8 cellular contexts compared by ENCODE assay signal in genomic region chr12:32895688-32896437, GRCh38. TPM values are rescaled to one million over a fixed set of nuclear protein-coding genes. Genes with fewer than 3 reads are reported as not detected.
DNase-seq lines count a peak whose midpoint lies in the region; ATAC-seq and TF ChIP-seq lines count a peak whose summit lies in the region.

No MANE protein-coding gene starts in this region.

- peak overlapping the region; percentile 78 for H3K4me2 ChIP-seq in mammary epithelial cell (ENCODE audit: insufficient read depth, low read depth, low read length)

- WGBS in mammary epithelial cell (ENCODE audit: low coverage, missing lambda C conversion rate): 2% methylated on average over 29 of the region's 29 CpGs

- no peaks in the 10 kb centered on the region for H3K9me3 ChIP-seq in CD4-positive, CD25-positive, alpha-beta regulatory T cell (ENCODE audit: control insufficient read depth in 2 of 2, low read length in 2 of 2)
- H3K9me3 ChIP-seq in mammary epithelial cell (replicated peaks; ENCODE audit: insufficient read depth, low read length): no peaks in the 10 kb centered on the region
- no peaks in the 10 kb centered on the region for H3K9me3 ChIP-seq in lower lobe of right lung

- H3K79me2 ChIP-seq in mammary epithelial cell (ENCODE audit: insufficient read depth, low read length): peaks cover 49% of the 10 kb centered on the region

- peak in 1 of 2 donors; percentile 11 for ATAC-seq in CD4-positive, CD25-positive, alpha-beta regulatory T cell (ENCODE audit: low read depth in 2 of 2)
- no peak for ATAC-seq in lower lobe of right lung
- ATAC-seq in GM18868 (IDR thresholded peaks at IDR 0.05; ENCODE audit: unreplicated experiment): no peak
- no peak for ATAC-seq in GM19328 (IDR thresholded peaks at IDR 0.05; ENCODE audit: unreplicated experiment)

- H3K27ac ChIP-seq in CD4-positive, CD25-positive, alpha-beta regulatory T cell (ENCODE audit: insufficient read depth, low read length, poor library complexity, severe bottlenecking): no peak overlapping the region
- H3K27ac ChIP-seq in mammary epithelial cell (ENCODE audit: insufficient read depth, low read depth, low read length) (peak overlapping the region; percentile 76), lower lobe of right lung (no peak overlapping the region)

- peaks cover 67% of the 10 kb centered on the region for H3K27me3 Mint-ChIP-seq in CD4-positive, CD25-positive, alpha-beta regulatory T cell
- H3K27me3 Mint-ChIP-seq in IgD-negative memory B cell: peaks cover 39% of the 10 kb centered on the region
- peaks cover 26% of the 10 kb centered on the region for H3K27me3 Mint-ChIP-seq in type B pancreatic cell

- no peaks in the 10 kb centered on the region for H4K20me1 ChIP-seq in mammary epithelial cell (ENCODE audit: insufficient read depth, low read length)

- H3K36me3 Mint-ChIP-seq in CD4-positive, CD25-positive, alpha-beta regulatory T cell: no peaks in the 10 kb centered on the region
- no peaks in the 10 kb centered on the region for H3K36me3 Mint-ChIP-seq in IgD-negative memory B cell
- peaks cover 22% of the 10 kb centered on the region for H3K36me3 Mint-ChIP-seq in type B pancreatic cell

- peak overlapping the region; percentile 92 for H3K9ac ChIP-seq in mammary epithelial cell (ENCODE audit: insufficient read depth, low read length)

- H2AFZ ChIP-seq in mammary epithelial cell (ENCODE audit: low read depth, low read length): peak overlapping the region; percentile 71

- H3K4me3 Mint-ChIP-seq in CD4-positive, CD25-positive, alpha-beta regulatory T cell: peak overlapping the region; percentile 7 to 85 (median 80)
- H3K4me3 Mint-ChIP-seq in IgD-negative memory B cell (peak overlapping the region; percentile 61 to 95 (median 81)), type B pancreatic cell (peak overlapping the region; percentile 94)

- peaks cover 0 to 5% (median 0%) of the 10 kb centered on the region in 7 donors for H3K9me3 Mint-ChIP-seq in CD4-positive, CD25-positive, alpha-beta regulatory T cell
- H3K9me3 Mint-ChIP-seq in IgD-negative memory B cell: peaks cover 0 to 1% (median 0%) of the 10 kb centered on the region in 3 donors
- no peaks in the 10 kb centered on the region for H3K9me3 Mint-ChIP-seq in type B pancreatic cell

- peaks cover 7% of the 10 kb centered on the region for H3K4me1 ChIP-seq in CD4-positive, CD25-positive, alpha-beta regulatory T cell (ENCODE audit: control insufficient read depth, insufficient read depth, low read length, poor library complexity, severe bottlenecking)
- H3K4me1 ChIP-seq in mammary epithelial cell (ENCODE audit: insufficient read depth, low read length): peaks cover 41% of the 10 kb centered on the region
- peaks cover 45% of the 10 kb centered on the region for H3K4me1 ChIP-seq in lower lobe of right lung

- H3K27ac Mint-ChIP-seq in CD4-positive, CD25-positive, alpha-beta regulatory T cell: no peak overlapping the region
- peak overlapping the region in 1 of 3 donors; percentile 76 for H3K27ac Mint-ChIP-seq in IgD-negative memory B cell
- peak overlapping the region; percentile 92 for H3K27ac Mint-ChIP-seq in type B pancreatic cell

- peaks cover 29% of the 10 kb centered on the region for H3K27me3 ChIP-seq in CD4-positive, CD25-positive, alpha-beta regulatory T cell (ENCODE audit: control insufficient read depth, insufficient read depth, low read length)
- no peaks in the 10 kb centered on the region for H3K27me3 ChIP-seq in mammary epithelial cell (ENCODE audit: insufficient read depth, low read length)
- H3K27me3 ChIP-seq in lower lobe of right lung (ENCODE audit: low read depth): peaks cover 32% of the 10 kb centered on the region

- intact Hi-C loops in mammary epithelial cell (cut with micrococcal nuclease): loop anchor here (1.0 to 10.0 kb wide), 4 partner anchors 141 to 491 kb away; partner anchors contain the start of genes DNM1L and YARS2
- intact Hi-C loops in lower lobe of right lung (cut with DNase I): no loop called here

- no peak overlapping the region for H3K4me3 ChIP-seq in CD4-positive, CD25-positive, alpha-beta regulatory T cell (ENCODE audit: low read depth, low read length)
- H3K4me3 ChIP-seq in mammary epithelial cell (replicated peaks in 1 of 3; ENCODE audit: insufficient read depth in 1 of 3, low read depth in 2 of 3, low read length in 3 of 3) (peak overlapping the region; percentile 66 to 97 (median 85)), lower lobe of right lung (peak overlapping the region; percentile 63)

- dilution Hi-C loops in mammary epithelial cell (cut with HindIII; ENCODE audit: low sequenced_read_pairs): no loop called here

- peaks cover 5 to 15% (median 11%) of the 10 kb centered on the region in 4 donors for H3K4me1 Mint-ChIP-seq in CD4-positive, CD25-positive, alpha-beta regulatory T cell
- peaks cover 7 to 15% (median 11%) of the 10 kb centered on the region in 3 donors for H3K4me1 Mint-ChIP-seq in IgD-negative memory B cell
- peaks cover 16% of the 10 kb centered on the region for H3K4me1 Mint-ChIP-seq in type B pancreatic cell (ENCODE audit: unreplicated experiment)

- TF ChIP-seq CTCF in mammary epithelial cell (conservative IDR thresholded peaks at IDR 0.05 in 1 of 2, IDR thresholded peaks at IDR 0.05 in 1 of 2; ENCODE audit: extremely low read depth in 1 of 2, insufficient read depth in 1 of 2, low read depth in 1 of 2, low read length in 2 of 2) (peak; percentile 25 to 36), lower lobe of right lung (IDR thresholded peaks at IDR 0.05) (no peak), type B pancreatic cell (conservative IDR thresholded peaks at IDR 0.05) (peak; percentile 59)

- TSS peak; percentile 31 for BruUV-seq in mammary epithelial cell (replicated peaks; lab: Mats Ljungman, UMichigan)

- H3K36me3 ChIP-seq in CD4-positive, CD25-positive, alpha-beta regulatory T cell (ENCODE audit: control insufficient read depth, insufficient read depth, low read length): no peaks in the 10 kb centered on the region
- H3K36me3 ChIP-seq in mammary epithelial cell (ENCODE audit: insufficient read depth, low read length): no peaks in the 10 kb centered on the region
- H3K36me3 ChIP-seq in lower lobe of right lung: no peaks in the 10 kb centered on the region

- CTCF ChIA-PET in mammary epithelial cell (lab: Charles Lee; ENCODE audit: low non-redundant PET): interaction anchor here (0.7 kb wide), 1 partner anchor 51 kb away, joined by 4 read pairs; no protein-coding TSS in a partner anchor

- in situ Hi-C loops in mammary epithelial cell (cut with MboI; ENCODE audit: low sequenced_read_pairs in 2 of 2): loop anchor here in 1 of 2 donors (10.0 kb wide), 1 partner anchor 141 kb away; the partner anchor contains the start of gene YARS2

- DNase-seq in CD4-positive, CD25-positive, alpha-beta regulatory T cell: no peak
- DNase-seq in mammary epithelial cell (peak; percentile 27), lower lobe of right lung (no peak), type B pancreatic cell (ENCODE audit: extremely low spot score, unreplicated experiment) (no peak), GF-D8 (lab: John Stamatoyannopoulos, UW) (no peak)

RNA-seq across cellular contexts. Expression of gene PKP2, which starts 0.7 kb away (rescaled TPM):
- total RNA-seq in CD4-positive, CD25-positive, alpha-beta regulatory T cell: 0.69 TPM
- polyA plus RNA-seq in CD4-positive, CD25-positive, alpha-beta regulatory T cell: under 1 TPM in 1 of 4 donors, not detected in 3; 0.05 TPM
- polyA plus RNA-seq in IgD-negative memory B cell (0.43 TPM), mammary epithelial cell (35.8 TPM)
- total RNA-seq in mammary epithelial cell (10 to 100 TPM; 42.3 to 42.8 TPM), lower lobe of right lung (3.0 TPM), type B pancreatic cell (ENCODE audit: low replicate concordance) (29.5 and 116 TPM in 2 replicates)
- 51.7 TPM for polyA minus RNA-seq in mammary epithelial cell
